In genomic region chr1:212731630-212732029, GRCh38 we compare ENCODE assay signal across 16 cellular contexts. TPM values are rescaled to one million over a fixed set of nuclear protein-coding genes. Genes with fewer than 3 reads are reported as not detected.
A peak's percentile ranks its signal among the peaks of the same experiment; 100 is the strongest.
DNase-seq lines count a peak whose midpoint lies in the region; ATAC-seq and TF ChIP-seq lines count a peak whose summit lies in the region.
"Had no signal": no experiment of that assay in that cellular context is flagged by ENCODE, and none has a peak within 500 bp of the region (broad histone marks: within the 10 kb centered on the region; RNA-seq: fewer than 3 reads in every experiment).

No MANE protein-coding gene starts in this region.

- peak overlapping the region; percentile 82 for H3K27ac Mint-ChIP-seq in activated CD4-positive, alpha-beta memory T cell treated with anti-CD3 and anti-CD28 coated beads for 36 hours
- H3K27ac Mint-ChIP-seq in activated CD4-positive, alpha-beta memory T cell treated with anti-CD3 and anti-CD28 coated beads, Interleukin-2, amount 10 ng/mL, durations not matched to agents 7 days and 5 days = no peak overlapping the region
- H3K27ac Mint-ChIP-seq in activated naive CD8-positive, alpha-beta T cell treated with anti-CD3 and anti-CD28 coated beads, Interleukin-2, amount 50 U/mL, for 24 hours = peak overlapping the region; percentile 47
- H3K27ac Mint-ChIP-seq in activated naive CD8-positive, alpha-beta T cell treated with anti-CD3 and anti-CD28 coated beads for 36 hours = no peak overlapping the region
- peak overlapping the region; percentile 48 for H3K27ac Mint-ChIP-seq in stimulated activated effector memory CD8-positive, alpha-beta T cell treated with anti-CD3 and anti-CD28 coated beads, Interleukin-12 subunit alpha, Interleukin-12 subunit beta, amount 100 ng/mL, for 72 hours
- H3K27ac Mint-ChIP-seq: B cell; CD4-positive, alpha-beta T cell; GM23338 had no signal

- H3K9me2 ChIP-seq in OCI-LY7 (ENCODE audit: insufficient read depth, low read length) = no peaks in the 10 kb centered on the region

- no peak for TF ChIP-seq CTCF in OCI-LY7 (conservative IDR thresholded peaks at IDR 0.05; ENCODE audit: low read length)

- no peaks in the 10 kb centered on the region for H3K9me3 ChIP-seq in OCI-LY7 (ENCODE audit: low read length)

- no peak overlapping the region for H3K4me3 ChIP-seq in OCI-LY7 (ENCODE audit: low read depth, low read length, poor library complexity, severe bottlenecking)
- H3K4me3 ChIP-seq: GM23338 had no signal

- H3K4me1 Mint-ChIP-seq in activated CD4-positive, alpha-beta memory T cell treated with anti-CD3 and anti-CD28 coated beads for 36 hours (ENCODE audit: low read depth) = peaks cover 44% of the 10 kb centered on the region
- peaks cover 44% of the 10 kb centered on the region for H3K4me1 Mint-ChIP-seq in activated CD4-positive, alpha-beta memory T cell treated with anti-CD3 and anti-CD28 coated beads, Interleukin-2, amount 10 ng/mL, durations not matched to agents 7 days and 5 days
- peaks cover 28% of the 10 kb centered on the region for H3K4me1 Mint-ChIP-seq in activated naive CD8-positive, alpha-beta T cell treated with anti-CD3 and anti-CD28 coated beads, Interleukin-2, amount 50 U/mL, for 24 hours
- peaks cover 7% of the 10 kb centered on the region for H3K4me1 Mint-ChIP-seq in activated naive CD8-positive, alpha-beta T cell treated with anti-CD3 and anti-CD28 coated beads for 36 hours
- H3K4me1 Mint-ChIP-seq in stimulated activated effector memory CD8-positive, alpha-beta T cell treated with anti-CD3 and anti-CD28 coated beads, Interleukin-12 subunit alpha, Interleukin-12 subunit beta, amount 100 ng/mL, for 72 hours = peaks cover 47% of the 10 kb centered on the region
- H3K4me1 Mint-ChIP-seq: B cell, GM23338 had no signal

- peaks cover 24% of the 10 kb centered on the region for H3K36me3 ChIP-seq in OCI-LY7 (ENCODE audit: insufficient read depth, low read length)

- H3K9me3 Mint-ChIP-seq in activated CD4-positive, alpha-beta memory T cell treated with anti-CD3 and anti-CD28 coated beads for 36 hours = no peaks in the 10 kb centered on the region
- no peaks in the 10 kb centered on the region for H3K9me3 Mint-ChIP-seq in activated CD4-positive, alpha-beta memory T cell treated with anti-CD3 and anti-CD28 coated beads, Interleukin-2, amount 10 ng/mL, durations not matched to agents 7 days and 5 days
- no peaks in the 10 kb centered on the region for H3K9me3 Mint-ChIP-seq in activated naive CD8-positive, alpha-beta T cell treated with anti-CD3 and anti-CD28 coated beads, Interleukin-2, amount 50 U/mL, for 24 hours
- no peaks in the 10 kb centered on the region for H3K9me3 Mint-ChIP-seq in activated naive CD8-positive, alpha-beta T cell treated with anti-CD3 and anti-CD28 coated beads for 36 hours
- no peaks in the 10 kb centered on the region for H3K9me3 Mint-ChIP-seq in stimulated activated effector memory CD8-positive, alpha-beta T cell treated with anti-CD3 and anti-CD28 coated beads, Interleukin-12 subunit alpha, Interleukin-12 subunit beta, amount 100 ng/mL, for 72 hours
- H3K9me3 Mint-ChIP-seq: CD4-positive, alpha-beta T cell had no signal

- CTCF ChIA-PET in activated CD4-positive, alpha-beta memory T cell treated with anti-CD3 and anti-CD28 coated beads for 36 hours (lab: Charles Lee) = interaction anchor here (0.6 to 4.3 kb wide), 4 partner anchors 8 to 1098 kb away, joined by 3 to 23 read pairs (median 4); no protein-coding TSS in a partner anchor
- CTCF ChIA-PET in activated CD4-positive, alpha-beta memory T cell treated with anti-CD3 and anti-CD28 coated beads, Interleukin-2, amount 10 ng/mL, durations not matched to agents 7 days and 5 days (lab: Charles Lee) = interaction anchor here (0.5 to 1.3 kb wide), 5 partner anchors 18 to 255 kb away, joined by 3 to 4 read pairs (median 4); no protein-coding TSS in a partner anchor
- CTCF ChIA-PET in OCI-LY7 (lab: Charles Lee; ENCODE audit: unreplicated experiment) = no interaction called here

- H4K20me1 ChIP-seq in OCI-LY7 (ENCODE audit: insufficient read depth, low read length) = no peaks in the 10 kb centered on the region

- no peak for DNase-seq in activated CD4-positive, alpha-beta memory T cell treated with anti-CD3 and anti-CD28 coated beads for 36 hours
- no peak for DNase-seq in activated CD4-positive, alpha-beta memory T cell treated with anti-CD3 and anti-CD28 coated beads, Interleukin-2, amount 10 ng/mL, durations not matched to agents 7 days and 5 days
- no peak for DNase-seq in activated naive CD8-positive, alpha-beta T cell treated with anti-CD3 and anti-CD28 coated beads, Interleukin-2, amount 50 U/mL, for 24 hours
- no peak for DNase-seq in activated naive CD8-positive, alpha-beta T cell treated with anti-CD3 and anti-CD28 coated beads for 36 hours
- DNase-seq in OCI-LY7 (ENCODE audit: low spot score) = no peak
- DNase-seq in stimulated activated effector memory CD8-positive, alpha-beta T cell treated with anti-CD3 and anti-CD28 coated beads, Interleukin-12 subunit alpha, Interleukin-12 subunit beta, amount 100 ng/mL, for 72 hours (ENCODE audit: low spot score in 2 of 2) = no peak
- DNase-seq in DMS 273 treated with DMSO at 0.1 percent for 48 hours (lab: John Stamatoyannopoulos, UW) = no peak
- DNase-seq: ACHN; C1 segment of cervical spinal cord; Calu3; CD4-positive, alpha-beta T cell; DMS79; H7 had no signal

- TSS peak; percentile 2 for BruUV-seq in OCI-LY7 (replicated peaks; lab: Mats Ljungman, UMichigan)

- POLR2A ChIA-PET in activated CD4-positive, alpha-beta memory T cell treated with anti-CD3 and anti-CD28 coated beads for 36 hours (lab: Charles Lee) = interaction anchor here (0.6 to 0.9 kb wide), 3 partner anchors 8 to 53 kb away, joined by 3 to 6 read pairs (median 4); no protein-coding TSS in a partner anchor
- POLR2A ChIA-PET in activated CD4-positive, alpha-beta memory T cell treated with anti-CD3 and anti-CD28 coated beads, Interleukin-2, amount 10 ng/mL, durations not matched to agents 7 days and 5 days (lab: Charles Lee) = interaction anchor here (0.7 to 1.4 kb wide), 3 partner anchors 8 to 12 kb away, joined by 3 to 5 read pairs (median 3); no protein-coding TSS in a partner anchor
- POLR2A ChIA-PET in OCI-LY7 (lab: Charles Lee) = interaction anchor here (0.5 to 0.7 kb wide), 2 partner anchors 9 to 1903 kb away, joined by 3 read pairs; no protein-coding TSS in a partner anchor

- no peak for ATAC-seq in activated naive CD8-positive, alpha-beta T cell treated with anti-CD3 and anti-CD28 coated beads, Interleukin-2, amount 50 U/mL, for 24 hours
- ATAC-seq in stimulated activated effector memory CD8-positive, alpha-beta T cell treated with anti-CD3 and anti-CD28 coated beads, Interleukin-12 subunit alpha, Interleukin-12 subunit beta, amount 100 ng/mL, for 72 hours = no peak
- ATAC-seq: GM23338 had no signal

- peaks cover 29% of the 10 kb centered on the region for H3K36me3 Mint-ChIP-seq in activated CD4-positive, alpha-beta memory T cell treated with anti-CD3 and anti-CD28 coated beads for 36 hours
- H3K36me3 Mint-ChIP-seq in activated CD4-positive, alpha-beta memory T cell treated with anti-CD3 and anti-CD28 coated beads, Interleukin-2, amount 10 ng/mL, durations not matched to agents 7 days and 5 days (ENCODE audit: low read depth) = peaks cover 15% of the 10 kb centered on the region
- peaks cover 10% of the 10 kb centered on the region for H3K36me3 Mint-ChIP-seq in activated naive CD8-positive, alpha-beta T cell treated with anti-CD3 and anti-CD28 coated beads, Interleukin-2, amount 50 U/mL, for 24 hours (ENCODE audit: low read depth)
- H3K36me3 Mint-ChIP-seq in activated naive CD8-positive, alpha-beta T cell treated with anti-CD3 and anti-CD28 coated beads for 36 hours = peaks cover 22% of the 10 kb centered on the region
- peaks cover 14% of the 10 kb centered on the region for H3K36me3 Mint-ChIP-seq in stimulated activated effector memory CD8-positive, alpha-beta T cell treated with anti-CD3 and anti-CD28 coated beads, Interleukin-12 subunit alpha, Interleukin-12 subunit beta, amount 100 ng/mL, for 72 hours

- H3K4me1 ChIP-seq in OCI-LY7 (ENCODE audit: insufficient read depth, low read length, poor library complexity, severe bottlenecking) = no peaks in the 10 kb centered on the region

- no peaks in the 10 kb centered on the region for H3K27me3 Mint-ChIP-seq in activated CD4-positive, alpha-beta memory T cell treated with anti-CD3 and anti-CD28 coated beads for 36 hours
- no peaks in the 10 kb centered on the region for H3K27me3 Mint-ChIP-seq in activated CD4-positive, alpha-beta memory T cell treated with anti-CD3 and anti-CD28 coated beads, Interleukin-2, amount 10 ng/mL, durations not matched to agents 7 days and 5 days
- H3K27me3 Mint-ChIP-seq in activated naive CD8-positive, alpha-beta T cell treated with anti-CD3 and anti-CD28 coated beads, Interleukin-2, amount 50 U/mL, for 24 hours = no peaks in the 10 kb centered on the region
- H3K27me3 Mint-ChIP-seq in activated naive CD8-positive, alpha-beta T cell treated with anti-CD3 and anti-CD28 coated beads for 36 hours = no peaks in the 10 kb centered on the region
- H3K27me3 Mint-ChIP-seq: B cell; CD4-positive, alpha-beta T cell had no signal

- no peak overlapping the region for H2AFZ ChIP-seq in OCI-LY7 (ENCODE audit: low read length)
- H2AFZ ChIP-seq: GM23338 had no signal

- intact Hi-C loops in activated CD4-positive, alpha-beta memory T cell treated with anti-CD3 and anti-CD28 coated beads for 36 hours (cut with micrococcal nuclease) = no loop called here
- intact Hi-C loops in OCI-LY7 (cut with micrococcal nuclease; ENCODE audit: unreplicated experiment) = no loop called here

- no peak overlapping the region for H3K4me3 Mint-ChIP-seq in activated CD4-positive, alpha-beta memory T cell treated with anti-CD3 and anti-CD28 coated beads for 36 hours
- H3K4me3 Mint-ChIP-seq in activated CD4-positive, alpha-beta memory T cell treated with anti-CD3 and anti-CD28 coated beads, Interleukin-2, amount 10 ng/mL, durations not matched to agents 7 days and 5 days = no peak overlapping the region
- no peak overlapping the region for H3K4me3 Mint-ChIP-seq in activated naive CD8-positive, alpha-beta T cell treated with anti-CD3 and anti-CD28 coated beads, Interleukin-2, amount 50 U/mL, for 24 hours
- no peak overlapping the region for H3K4me3 Mint-ChIP-seq in activated naive CD8-positive, alpha-beta T cell treated with anti-CD3 and anti-CD28 coated beads for 36 hours
- peak overlapping the region; percentile 4 for H3K4me3 Mint-ChIP-seq in stimulated activated effector memory CD8-positive, alpha-beta T cell treated with anti-CD3 and anti-CD28 coated beads, Interleukin-12 subunit alpha, Interleukin-12 subunit beta, amount 100 ng/mL, for 72 hours
- H3K4me3 Mint-ChIP-seq: B cell; CD4-positive, alpha-beta T cell; GM23338 had no signal

- H3K4me2 ChIP-seq in OCI-LY7 (ENCODE audit: low read length) = no peak overlapping the region
- H3K4me2 ChIP-seq: GM23338 had no signal

- no peak overlapping the region for H3K27ac ChIP-seq in OCI-LY7 (ENCODE audit: low read depth, low read length, poor library complexity, severe bottlenecking)
- H3K27ac ChIP-seq: HL-60 had no signal

- no peaks in the 10 kb centered on the region for H3K79me2 ChIP-seq in OCI-LY7 (ENCODE audit: insufficient read depth, low read depth, low read length)

RNA-seq across cellular contexts. Expression of gene BATF3, which starts 32.0 kb away (rescaled TPM):
- 100 to 1,000 TPM; 314 to 320 TPM for total RNA-seq in activated CD4-positive, alpha-beta memory T cell treated with anti-CD3 and anti-CD28 coated beads for 36 hours
- total RNA-seq in activated CD4-positive, alpha-beta memory T cell treated with anti-CD3 and anti-CD28 coated beads, Interleukin-2, amount 10 ng/mL, durations not matched to agents 7 days and 5 days = 10 to 100 TPM; 56.5 to 56.7 TPM
- 10 to 100 TPM; 74.7 to 77.9 TPM for total RNA-seq in activated naive CD8-positive, alpha-beta T cell treated with anti-CD3 and anti-CD28 coated beads for 36 hours
- total RNA-seq in OCI-LY7 (2014; rRNA removed; shearing (Covaris generic)) = 2.1 and 2.3 TPM in 2 replicates
- total RNA-seq in OCI-LY7 (2022) = 3.1 and 4.2 TPM in 2 replicates

RNA-seq across cellular contexts. Expression of gene NSL1, which starts 59.9 kb away (rescaled TPM):
- 10 to 100 TPM; 39.8 to 41.8 TPM for total RNA-seq in activated CD4-positive, alpha-beta memory T cell treated with anti-CD3 and anti-CD28 coated beads for 36 hours
- total RNA-seq in activated CD4-positive, alpha-beta memory T cell treated with anti-CD3 and anti-CD28 coated beads, Interleukin-2, amount 10 ng/mL, durations not matched to agents 7 days and 5 days = 10 to 100 TPM; 36.4 to 38.1 TPM
- 10 to 100 TPM; 35.7 to 36.7 TPM for total RNA-seq in activated naive CD8-positive, alpha-beta T cell treated with anti-CD3 and anti-CD28 coated beads for 36 hours
- 70.9 and 74.9 TPM in 2 replicates for total RNA-seq in OCI-LY7 (2014; rRNA removed; shearing (Covaris generic))
- 66.8 and 71.1 TPM in 2 replicates for total RNA-seq in OCI-LY7 (2022)

Comparison
In these comparisons a context has a peak if more than half of its experiments do, and no peak if none do; other contexts are left out.
1. H3K27ac Mint-ChIP-seq: peak in activated CD4-positive, alpha-beta memory T cell treated with anti-CD3 and anti-CD28 coated beads for 36 hours (single experiment), activated naive CD8-positive, alpha-beta T cell treated with anti-CD3 and anti-CD28 coated beads, Interleukin-2, amount 50 U/mL, for 24 hours (single experiment) and stimulated activated effector memory CD8-positive, alpha-beta T cell treated with anti-CD3 and anti-CD28 coated beads, Interleukin-12 subunit alpha, Interleukin-12 subunit beta, amount 100 ng/mL, for 72 hours (single experiment); none in activated CD4-positive, alpha-beta memory T cell treated with anti-CD3 and anti-CD28 coated beads, Interleukin-2, amount 10 ng/mL, durations not matched to agents 7 days and 5 days (single experiment) and activated naive CD8-positive, alpha-beta T cell treated with anti-CD3 and anti-CD28 coated beads for 36 hours (single experiment).
2. RNA of gene BATF3, which starts 32.0 kb away (total RNA-seq): 314 to 320 TPM in activated CD4-positive, alpha-beta memory T cell treated with anti-CD3 and anti-CD28 coated beads for 36 hours, 74.7 to 77.9 TPM in activated naive CD8-positive, alpha-beta T cell treated with anti-CD3 and anti-CD28 coated beads for 36 hours and 56.5 to 56.7 TPM in activated CD4-positive, alpha-beta memory T cell treated with anti-CD3 and anti-CD28 coated beads, Interleukin-2, amount 10 ng/mL, durations not matched to agents 7 days and 5 days; 2.1 to 4.2 TPM in OCI-LY7; every median in the first group is over 10 times any median in the second.